1 cellular context compared by ENCODE assay signal in the genomic region with DNA sequence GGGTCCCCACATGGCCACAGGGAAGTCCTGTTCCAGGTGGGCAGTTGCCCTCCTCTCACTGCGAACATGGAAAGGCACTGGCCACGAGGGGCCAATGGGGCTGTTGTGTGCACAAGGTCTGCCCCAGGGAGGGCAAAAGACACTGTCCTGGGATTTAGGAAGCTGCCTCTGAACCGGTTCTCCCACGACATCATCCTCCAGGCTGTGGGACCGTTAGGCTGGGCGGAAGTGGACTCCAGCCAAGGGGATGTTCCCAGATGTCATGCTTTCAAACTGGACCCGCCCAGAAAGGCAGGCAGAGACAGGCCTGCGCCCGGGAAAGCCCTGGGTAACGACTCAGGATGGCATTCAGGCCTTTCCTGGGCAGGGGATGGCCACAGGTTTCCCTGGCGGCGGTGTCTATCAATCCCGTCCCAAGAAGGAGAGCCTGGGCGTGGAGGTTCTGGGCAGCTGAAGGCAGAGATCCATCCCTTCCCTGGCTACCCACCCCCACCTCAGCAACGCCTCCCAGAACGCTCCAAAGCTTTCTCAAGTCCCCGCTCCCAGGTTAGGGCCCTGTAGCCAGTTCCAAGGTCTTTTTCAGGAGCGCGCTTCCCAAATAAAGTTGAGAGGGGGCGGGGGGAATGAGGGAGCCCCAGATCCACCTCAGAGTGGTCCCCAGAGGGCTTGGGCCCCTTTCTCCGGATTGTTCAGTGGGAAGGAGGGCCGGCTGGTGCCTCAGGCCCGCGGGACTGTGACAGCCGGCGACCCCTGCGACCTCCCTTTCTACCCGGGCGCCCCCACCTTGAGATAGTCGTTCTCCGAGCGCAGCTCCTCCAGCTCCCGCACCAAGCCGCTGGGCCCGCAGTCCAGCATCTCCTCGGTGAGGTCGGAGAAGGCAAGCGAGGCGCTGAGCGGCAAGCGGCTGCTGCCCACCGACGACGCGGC.
TF ChIP-seq lines count a peak whose summit lies in the region.

No MANE protein-coding gene starts in this region.

TF ChIP-seq in HepG2, 621 proteins besides CTCF, POLR2A, EP300 and RAD21 (continued from another document and continues in another):
- TF ChIP-seq, protein P1, sequence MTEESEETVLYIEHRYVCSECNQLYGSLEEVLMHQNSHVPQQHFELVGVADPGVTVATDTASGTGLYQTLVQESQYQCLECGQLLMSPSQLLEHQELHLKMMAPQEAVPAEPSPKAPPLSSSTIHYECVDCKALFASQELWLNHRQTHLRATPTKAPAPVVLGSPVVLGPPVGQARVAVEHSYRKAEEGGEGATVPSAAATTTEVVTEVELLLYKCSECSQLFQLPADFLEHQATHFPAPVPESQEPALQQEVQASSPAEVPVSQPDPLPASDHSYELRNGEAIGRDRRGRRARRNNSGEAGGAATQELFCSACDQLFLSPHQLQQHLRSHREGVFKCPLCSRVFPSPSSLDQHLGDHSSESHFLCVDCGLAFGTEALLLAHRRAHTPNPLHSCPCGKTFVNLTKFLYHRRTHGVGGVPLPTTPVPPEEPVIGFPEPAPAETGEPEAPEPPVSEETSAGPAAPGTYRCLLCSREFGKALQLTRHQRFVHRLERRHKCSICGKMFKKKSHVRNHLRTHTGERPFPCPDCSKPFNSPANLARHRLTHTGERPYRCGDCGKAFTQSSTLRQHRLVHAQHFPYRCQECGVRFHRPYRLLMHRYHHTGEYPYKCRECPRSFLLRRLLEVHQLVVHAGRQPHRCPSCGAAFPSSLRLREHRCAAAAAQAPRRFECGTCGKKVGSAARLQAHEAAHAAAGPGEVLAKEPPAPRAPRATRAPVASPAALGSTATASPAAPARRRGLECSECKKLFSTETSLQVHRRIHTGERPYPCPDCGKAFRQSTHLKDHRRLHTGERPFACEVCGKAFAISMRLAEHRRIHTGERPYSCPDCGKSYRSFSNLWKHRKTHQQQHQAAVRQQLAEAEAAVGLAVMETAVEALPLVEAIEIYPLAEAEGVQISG (CRISPR knock-in tag; IDR thresholded peaks at IDR 0.05), result peak; percentile 63
- peak; percentile 20; the same call in 1 of the 2 replicates for TF ChIP-seq ZNF776 (CRISPR knock-in tag; IDR thresholded peaks at IDR 0.05)
- peak; percentile 66; the same call in 1 of the 2 replicates for TF ChIP-seq ZNF335 (CRISPR knock-in tag; IDR thresholded peaks at IDR 0.05)
- TF ChIP-seq ZNF850 (CRISPR knock-in tag; conservative IDR thresholded peaks at IDR 0.05), result no peak
- 0 out of 2 replicates have a peak, but pooled peaks have one; percentile 52 for TF ChIP-seq KAT8 (CRISPR knock-in tag; IDR thresholded peaks at IDR 0.05)
- TF ChIP-seq, protein P2, sequence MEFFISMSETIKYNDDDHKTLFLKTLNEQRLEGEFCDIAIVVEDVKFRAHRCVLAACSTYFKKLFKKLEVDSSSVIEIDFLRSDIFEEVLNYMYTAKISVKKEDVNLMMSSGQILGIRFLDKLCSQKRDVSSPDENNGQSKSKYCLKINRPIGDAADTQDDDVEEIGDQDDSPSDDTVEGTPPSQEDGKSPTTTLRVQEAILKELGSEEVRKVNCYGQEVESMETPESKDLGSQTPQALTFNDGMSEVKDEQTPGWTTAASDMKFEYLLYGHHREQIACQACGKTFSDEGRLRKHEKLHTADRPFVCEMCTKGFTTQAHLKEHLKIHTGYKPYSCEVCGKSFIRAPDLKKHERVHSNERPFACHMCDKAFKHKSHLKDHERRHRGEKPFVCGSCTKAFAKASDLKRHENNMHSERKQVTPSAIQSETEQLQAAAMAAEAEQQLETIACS (CRISPR knock-in tag; IDR thresholded peaks at IDR 0.05), result peak; percentile 38; the same call in 1 of the 2 replicates
- TF ChIP-seq FOSL1 (CRISPR knock-in tag; IDR thresholded peaks at IDR 0.05; ENCODE audit: borderline replicate concordance), result peak; percentile 16; the same call in 1 of the 2 replicates
- TF ChIP-seq, protein P3, sequence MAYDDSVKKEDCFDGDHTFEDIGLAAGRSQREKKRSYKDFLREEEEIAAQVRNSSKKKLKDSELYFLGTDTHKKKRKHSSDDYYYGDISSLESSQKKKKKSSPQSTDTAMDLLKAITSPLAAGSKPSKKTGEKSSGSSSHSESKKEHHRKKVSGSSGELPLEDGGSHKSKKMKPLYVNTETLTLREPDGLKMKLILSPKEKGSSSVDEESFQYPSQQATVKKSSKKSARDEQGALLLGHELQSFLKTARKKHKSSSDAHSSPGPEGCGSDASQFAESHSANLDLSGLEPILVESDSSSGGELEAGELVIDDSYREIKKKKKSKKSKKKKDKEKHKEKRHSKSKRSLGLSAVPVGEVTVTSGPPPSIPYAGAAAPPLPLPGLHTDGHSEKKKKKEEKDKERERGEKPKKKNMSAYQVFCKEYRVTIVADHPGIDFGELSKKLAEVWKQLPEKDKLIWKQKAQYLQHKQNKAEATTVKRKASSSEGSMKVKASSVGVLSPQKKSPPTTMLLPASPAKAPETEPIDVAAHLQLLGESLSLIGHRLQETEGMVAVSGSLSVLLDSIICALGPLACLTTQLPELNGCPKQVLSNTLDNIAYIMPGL (CRISPR knock-in tag; IDR thresholded peaks at IDR 0.05; ENCODE audit: borderline replicate concordance in 1 of 2, low read depth in 1 of 2), result peak; percentile 50 to 65; a peak in 3 of 4 replicates
- no peak for TF ChIP-seq CC2D1A (CRISPR knock-in tag; IDR thresholded peaks at IDR 0.05)
- TF ChIP-seq, protein P4, sequence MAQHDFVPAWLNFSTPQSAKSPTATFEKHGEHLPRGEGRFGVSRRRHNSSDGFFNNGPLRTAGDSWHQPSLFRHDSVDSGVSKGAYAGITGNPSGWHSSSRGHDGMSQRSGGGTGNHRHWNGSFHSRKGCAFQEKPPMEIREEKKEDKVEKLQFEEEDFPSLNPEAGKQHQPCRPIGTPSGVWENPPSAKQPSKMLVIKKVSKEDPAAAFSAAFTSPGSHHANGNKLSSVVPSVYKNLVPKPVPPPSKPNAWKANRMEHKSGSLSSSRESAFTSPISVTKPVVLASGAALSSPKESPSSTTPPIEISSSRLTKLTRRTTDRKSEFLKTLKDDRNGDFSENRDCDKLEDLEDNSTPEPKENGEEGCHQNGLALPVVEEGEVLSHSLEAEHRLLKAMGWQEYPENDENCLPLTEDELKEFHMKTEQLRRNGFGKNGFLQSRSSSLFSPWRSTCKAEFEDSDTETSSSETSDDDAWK (CRISPR knock-in tag; IDR thresholded peaks at IDR 0.05), result no peak
- TF ChIP-seq ZNF747 (CRISPR knock-in tag; IDR thresholded peaks at IDR 0.05; ENCODE audit: borderline replicate concordance), result 0 out of 2 replicates have a peak, but pooled peaks have one; percentile 58
- TF ChIP-seq, protein P5, sequence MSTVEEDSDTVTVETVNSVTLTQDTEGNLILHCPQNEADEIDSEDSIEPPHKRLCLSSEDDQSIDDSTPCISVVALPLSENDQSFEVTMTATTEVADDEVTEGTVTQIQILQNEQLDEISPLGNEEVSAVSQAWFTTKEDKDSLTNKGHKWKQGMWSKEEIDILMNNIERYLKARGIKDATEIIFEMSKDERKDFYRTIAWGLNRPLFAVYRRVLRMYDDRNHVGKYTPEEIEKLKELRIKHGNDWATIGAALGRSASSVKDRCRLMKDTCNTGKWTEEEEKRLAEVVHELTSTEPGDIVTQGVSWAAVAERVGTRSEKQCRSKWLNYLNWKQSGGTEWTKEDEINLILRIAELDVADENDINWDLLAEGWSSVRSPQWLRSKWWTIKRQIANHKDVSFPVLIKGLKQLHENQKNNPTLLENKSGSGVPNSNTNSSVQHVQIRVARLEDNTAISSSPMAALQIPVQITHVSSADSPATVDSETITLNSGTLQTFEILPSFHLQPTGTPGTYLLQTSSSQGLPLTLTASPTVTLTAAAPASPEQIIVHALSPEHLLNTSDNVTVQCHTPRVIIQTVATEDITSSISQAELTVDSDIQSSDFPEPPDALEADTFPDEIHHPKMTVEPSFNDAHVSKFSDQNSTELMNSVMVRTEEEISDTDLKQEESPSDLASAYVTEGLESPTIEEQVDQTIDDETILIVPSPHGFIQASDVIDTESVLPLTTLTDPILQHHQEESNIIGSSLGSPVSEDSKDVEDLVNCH (CRISPR knock-in tag; IDR thresholded peaks at IDR 0.05), result no peak
- 0 out of 2 replicates have a peak, but pooled peaks have one; percentile 50 for TF ChIP-seq ZNF773 (CRISPR knock-in tag; IDR thresholded peaks at IDR 0.05; ENCODE audit: borderline replicate concordance)
- no peak for TF ChIP-seq ZNF34 (CRISPR knock-in tag; IDR thresholded peaks at IDR 0.05; ENCODE audit: borderline replicate concordance)
- TF ChIP-seq GFI1 (CRISPR knock-in tag; IDR thresholded peaks at IDR 0.05; ENCODE audit: borderline replicate concordance), result peak; percentile 52; the same call in 1 of the 2 replicates
- no peak for TF ChIP-seq MBNL3 (CRISPR knock-in tag; conservative IDR thresholded peaks at IDR 0.05)
- TF ChIP-seq ETV6 (CRISPR knock-in tag; conservative IDR thresholded peaks at IDR 0.05), result no peak
- peak; percentile 73 for TF ChIP-seq ELF1 (CRISPR knock-in tag; IDR thresholded peaks at IDR 0.05)
- TF ChIP-seq ISL2 (CRISPR knock-in tag; IDR thresholded peaks at IDR 0.05), result peak; percentile 70; the same call in 1 of the 2 replicates
- TF ChIP-seq POLR2AphosphoS5 (IDR thresholded peaks at IDR 0.05; ENCODE audit: low read depth, low read length), result peak; percentile 73
- TF ChIP-seq, protein P6, sequence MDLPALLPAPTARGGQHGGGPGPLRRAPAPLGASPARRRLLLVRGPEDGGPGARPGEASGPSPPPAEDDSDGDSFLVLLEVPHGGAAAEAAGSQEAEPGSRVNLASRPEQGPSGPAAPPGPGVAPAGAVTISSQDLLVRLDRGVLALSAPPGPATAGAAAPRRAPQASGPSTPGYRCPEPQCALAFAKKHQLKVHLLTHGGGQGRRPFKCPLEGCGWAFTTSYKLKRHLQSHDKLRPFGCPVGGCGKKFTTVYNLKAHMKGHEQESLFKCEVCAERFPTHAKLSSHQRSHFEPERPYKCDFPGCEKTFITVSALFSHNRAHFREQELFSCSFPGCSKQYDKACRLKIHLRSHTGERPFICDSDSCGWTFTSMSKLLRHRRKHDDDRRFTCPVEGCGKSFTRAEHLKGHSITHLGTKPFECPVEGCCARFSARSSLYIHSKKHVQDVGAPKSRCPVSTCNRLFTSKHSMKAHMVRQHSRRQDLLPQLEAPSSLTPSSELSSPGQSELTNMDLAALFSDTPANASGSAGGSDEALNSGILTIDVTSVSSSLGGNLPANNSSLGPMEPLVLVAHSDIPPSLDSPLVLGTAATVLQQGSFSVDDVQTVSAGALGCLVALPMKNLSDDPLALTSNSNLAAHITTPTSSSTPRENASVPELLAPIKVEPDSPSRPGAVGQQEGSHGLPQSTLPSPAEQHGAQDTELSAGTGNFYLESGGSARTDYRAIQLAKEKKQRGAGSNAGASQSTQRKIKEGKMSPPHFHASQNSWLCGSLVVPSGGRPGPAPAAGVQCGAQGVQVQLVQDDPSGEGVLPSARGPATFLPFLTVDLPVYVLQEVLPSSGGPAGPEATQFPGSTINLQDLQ (CRISPR knock-in tag; IDR thresholded peaks at IDR 0.05), result peak; percentile 73; the same call in 1 of the 2 replicates
- peak; percentile 73; the same call in 1 of the 2 replicates for TF ChIP-seq GLI4 (CRISPR knock-in tag; IDR thresholded peaks at IDR 0.05; ENCODE audit: borderline replicate concordance)
- TF ChIP-seq, protein P7, sequence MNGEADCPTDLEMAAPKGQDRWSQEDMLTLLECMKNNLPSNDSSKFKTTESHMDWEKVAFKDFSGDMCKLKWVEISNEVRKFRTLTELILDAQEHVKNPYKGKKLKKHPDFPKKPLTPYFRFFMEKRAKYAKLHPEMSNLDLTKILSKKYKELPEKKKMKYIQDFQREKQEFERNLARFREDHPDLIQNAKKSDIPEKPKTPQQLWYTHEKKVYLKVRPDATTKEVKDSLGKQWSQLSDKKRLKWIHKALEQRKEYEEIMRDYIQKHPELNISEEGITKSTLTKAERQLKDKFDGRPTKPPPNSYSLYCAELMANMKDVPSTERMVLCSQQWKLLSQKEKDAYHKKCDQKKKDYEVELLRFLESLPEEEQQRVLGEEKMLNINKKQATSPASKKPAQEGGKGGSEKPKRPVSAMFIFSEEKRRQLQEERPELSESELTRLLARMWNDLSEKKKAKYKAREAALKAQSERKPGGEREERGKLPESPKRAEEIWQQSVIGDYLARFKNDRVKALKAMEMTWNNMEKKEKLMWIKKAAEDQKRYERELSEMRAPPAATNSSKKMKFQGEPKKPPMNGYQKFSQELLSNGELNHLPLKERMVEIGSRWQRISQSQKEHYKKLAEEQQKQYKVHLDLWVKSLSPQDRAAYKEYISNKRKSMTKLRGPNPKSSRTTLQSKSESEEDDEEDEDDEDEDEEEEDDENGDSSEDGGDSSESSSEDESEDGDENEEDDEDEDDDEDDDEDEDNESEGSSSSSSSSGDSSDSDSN (CRISPR knock-in tag; IDR thresholded peaks at IDR 0.05), result peak; percentile 87
- no peak for TF ChIP-seq KLF16 (CRISPR knock-in tag; IDR thresholded peaks at IDR 0.05)
- TF ChIP-seq TBP (CRISPR knock-in tag; IDR thresholded peaks at IDR 0.05), result no peak
- no peak for TF ChIP-seq SALL2 (CRISPR knock-in tag; IDR thresholded peaks at IDR 0.05)
- no peak for TF ChIP-seq ZMYM2 (CRISPR knock-in tag; IDR thresholded peaks at IDR 0.05)
- TF ChIP-seq MED1 (CRISPR knock-in tag; IDR thresholded peaks at IDR 0.05), result peak; percentile 46; the same call in 1 of the 2 replicates
- no peak for TF ChIP-seq SOX13 (IDR thresholded peaks at IDR 0.05)
- TF ChIP-seq SOX13 (CRISPR knock-in tag; conservative IDR thresholded peaks at IDR 0.05 in 1 of 2, IDR thresholded peaks at IDR 0.05 in 1 of 2), result no peak
- 0 out of 2 replicates have a peak, but pooled peaks have one; percentile 32 for TF ChIP-seq ZNF136 (CRISPR knock-in tag; IDR thresholded peaks at IDR 0.05; ENCODE audit: low read depth)
- TF ChIP-seq CHD2 (IDR thresholded peaks at IDR 0.05; ENCODE audit: low read depth, low read length), result no peak; the same call in 1 of the 2 replicates
